Comparison of ENCODE assay signal across 11 cellular contexts in the genomic region with DNA sequence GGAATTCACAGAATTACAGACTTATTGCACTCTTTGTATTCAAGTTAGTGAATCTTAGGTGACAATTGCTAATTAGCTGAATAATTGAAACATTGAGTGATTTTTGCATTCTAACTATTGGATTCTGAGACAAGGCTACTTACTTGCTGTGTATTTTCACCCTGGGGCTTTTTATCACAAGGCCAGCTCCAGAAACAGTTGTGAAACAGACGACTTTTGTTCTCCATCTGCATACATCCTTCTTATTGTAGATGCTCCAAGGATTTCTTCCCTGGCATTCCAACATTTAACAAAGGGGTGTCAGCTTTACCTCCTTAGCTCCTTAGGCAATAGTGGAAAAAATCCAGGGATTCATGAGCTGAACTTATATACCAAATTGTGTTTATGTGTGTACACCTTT.
DNase-seq lines count a peak whose midpoint lies in the region; ATAC-seq lines count a peak whose summit lies in the region.
"Had no signal": no experiment of that assay in that cellular context is flagged by ENCODE, and none has a peak within 500 bp of the region (broad histone marks: within the 10 kb centered on the region; RNA-seq: fewer than 3 reads in every experiment).

No MANE protein-coding gene starts in this region.

- intact Hi-C loops in Right ventricle myocardium superior (cut with DNase I): no loop called here

- in situ Hi-C loops in SK-MEL-5 (cut with HindIII; ENCODE audit: low pct_unique_long_range_greater_than_20kb, low sequenced_read_pairs): no loop called here

- ATAC-seq in Right ventricle myocardium superior (ENCODE audit: poor library complexity): no peak

- DNase-seq in COLO829 (ENCODE audit: low spot score) (peak; percentile 60), SK-MEL-5 (ENCODE audit: low read depth, low spot score) (peak; percentile 90), foreskin melanocyte (peak; percentile 83), C1 segment of cervical spinal cord (lab: John Stamatoyannopoulos, UW) (no peak), Right ventricle myocardium superior (no peak), NCI-H748 (lab: John Stamatoyannopoulos, UW; ENCODE audit: unreplicated experiment) (no peak)
- DNase-seq: Calu3; CD4-positive, alpha-beta memory T cell; CD8-positive, alpha-beta memory T cell; DMS79 treated with DMSO at 0.1 percent for 48 hours; GF-D8 had no signal

Comparison
In these comparisons a context has a peak if more than half of its experiments do, and no peak if none do; other contexts are left out.
1. DNase-seq: peak in COLO829 (single experiment), SK-MEL-5 (single experiment) and foreskin melanocyte (single experiment); none in C1 segment of cervical spinal cord (0 of 14), Right ventricle myocardium superior (single experiment) and NCI-H748 (single experiment).